Comparison of ENCODE assay signal across 28 cellular contexts in genomic region chr10:66466622-66467021, GRCh38.
"Had no signal": no experiment of that assay in that cellular context is flagged by ENCODE, and none has a peak within 500 bp of the region (broad histone marks: within the 10 kb centered on the region; RNA-seq: fewer than 3 reads in every experiment).

No MANE protein-coding gene starts in this region.

- H3K27ac ChIP-seq: neural progenitor cell, ovary, parathyroid adenoma, psoas muscle, right lobe of liver, sigmoid colon, stomach, thoracic aorta, thyroid gland, tibial nerve, upper lobe of left lung, vagina had no signal

- H3K4me1 ChIP-seq: neural progenitor cell, parathyroid adenoma, psoas muscle, right lobe of liver, sigmoid colon, stomach, thyroid gland, tibial nerve, upper lobe of left lung, vagina had no signal

- H3K4me3 Mint-ChIP-seq: nephron; neural progenitor cell; stimulated activated effector memory CD8-positive, alpha-beta T cell treated with anti-CD3 and anti-CD28 coated beads, Interleukin-12 subunit alpha, Interleukin-12 subunit beta, amount 100 ng/mL, for 72 hours; stimulated activated naive B cell treated with anti-CD40 and anti-IgM and Interleukin-4, amounts not matched to agents 10 μg/mL and 1 μg/mL and 100 μg/mL, for 72 hours; stimulated activated naive CD8-positive, alpha-beta T cell treated with anti-CD3 and anti-CD28 coated beads, Interleukin-15, Interleukin-2, amounts not matched to agents 100 ng/mL and 50 ng/mL, for 24 hours had no signal

- FAIRE-seq: small intestine, urothelium cell line had no signal

- H3K4me1 Mint-ChIP-seq: nephron; neural progenitor cell; stimulated activated effector memory CD8-positive, alpha-beta T cell treated with anti-CD3 and anti-CD28 coated beads, Interleukin-12 subunit alpha, Interleukin-12 subunit beta, amount 100 ng/mL, for 72 hours; stimulated activated naive B cell treated with anti-CD40 and anti-IgM and Interleukin-4, amounts not matched to agents 10 μg/mL and 1 μg/mL and 100 μg/mL, for 72 hours had no signal

- H3K27me3 ChIP-seq: neural progenitor cell, ovary, right lobe of liver, sigmoid colon, stomach, thyroid gland, tibial nerve, upper lobe of left lung, vagina had no signal

- H3K36me3 Mint-ChIP-seq: neural progenitor cell; stimulated activated effector memory CD8-positive, alpha-beta T cell treated with anti-CD3 and anti-CD28 coated beads, Interleukin-12 subunit alpha, Interleukin-12 subunit beta, amount 100 ng/mL, for 72 hours; stimulated activated naive B cell treated with anti-CD40 and anti-IgM and Interleukin-4, amounts not matched to agents 10 μg/mL and 1 μg/mL and 100 μg/mL, for 72 hours had no signal

- H3K9me3 Mint-ChIP-seq: neural progenitor cell had no signal

- H3K9me3 ChIP-seq: ovary, psoas muscle, right lobe of liver, sigmoid colon, stomach, thoracic aorta, thyroid gland, upper lobe of left lung, vagina had no signal

- H3K27me3 Mint-ChIP-seq: progenitor cell of endocrine pancreas; stimulated activated naive B cell treated with anti-CD40 and anti-IgM and Interleukin-4, amounts not matched to agents 10 μg/mL and 1 μg/mL and 100 μg/mL, for 72 hours; stimulated activated naive CD8-positive, alpha-beta T cell treated with anti-CD3 and anti-CD28 coated beads, Interleukin-15, Interleukin-2, amounts not matched to agents 100 ng/mL and 50 ng/mL, for 24 hours had no signal

- DNase-seq: occipital lobe; ovary; posterior cingulate gyrus; psoas muscle; right cardiac atrium; right lobe of liver; sigmoid colon; small intestine; stimulated activated CD4-positive, alpha-beta T cell treated with anti-CD3 and anti-CD28 coated beads, Interleukin-15, amount 100 ng/mL, for 24 hours; stimulated activated CD4-positive, alpha-beta T cell treated with anti-CD3 and anti-CD28 coated beads, Interleukin-2, amount 100 ng/mL, for 24 hours; stimulated activated CD4-positive, alpha-beta T cell treated with anti-CD3 and anti-CD28 coated beads, Interleukin-2, amount 100 ng/mL, for 48 hours; stimulated activated CD4-positive, alpha-beta T cell treated with anti-CD3 and anti-CD28 coated beads, Interleukin-4, amount 100 ng/mL, for 24 hours; stimulated activated naive B cell treated with anti-CD40 and anti-IgM and Interleukin-4, amounts not matched to agents 10 μg/mL and 1 μg/mL and 100 μg/mL, for 72 hours; stimulated activated naive CD4-positive, alpha-beta T cell treated with Interleukin-2 at 50 U/mL for 16 hours; stomach; thyroid gland; trophoblast cell; upper lobe of left lung had no signal

- H3K27ac Mint-ChIP-seq: nephron; neural progenitor cell; progenitor cell of endocrine pancreas; stimulated activated effector memory CD8-positive, alpha-beta T cell treated with anti-CD3 and anti-CD28 coated beads, Interleukin-12 subunit alpha, Interleukin-12 subunit beta, amount 100 ng/mL, for 72 hours; stimulated activated naive B cell treated with anti-CD40 and anti-IgM and Interleukin-4, amounts not matched to agents 10 μg/mL and 1 μg/mL and 100 μg/mL, for 72 hours; stimulated activated naive CD8-positive, alpha-beta T cell treated with anti-CD3 and anti-CD28 coated beads, Interleukin-15, Interleukin-2, amounts not matched to agents 100 ng/mL and 50 ng/mL, for 24 hours had no signal

- H3K36me3 ChIP-seq: neural progenitor cell, ovary, right lobe of liver, sigmoid colon, stomach, thoracic aorta, thyroid gland, tibial nerve, upper lobe of left lung, vagina had no signal

- H3K4me3 ChIP-seq: neural progenitor cell, ovary, psoas muscle, right lobe of liver, sigmoid colon, stomach, thoracic aorta, thyroid gland, tibial nerve, upper lobe of left lung, vagina had no signal
